ENCODE assay signal across 6 cellular contexts in genomic region chr11:65613091-65613928, GRCh38. TPM values are rescaled to one million over a fixed set of nuclear protein-coding genes. Genes with fewer than 3 reads are reported as not detected.
A peak's percentile ranks its signal among the peaks of the same experiment; 100 is the strongest.
DNase-seq lines count a peak whose midpoint lies in the region; ATAC-seq and TF ChIP-seq lines count a peak whose summit lies in the region.

No MANE protein-coding gene starts in this region.

- 17% methylated on average over 7 of the region's 43 CpGs; no CpG with 5 or more reads in 1 of the 2 donors for WGBS in gastroesophageal sphincter (ENCODE audit: low coverage in 1 of 2), 2 donors

- peak overlapping the region; percentile 94 for H3K9ac ChIP-seq in PC-3 (ENCODE audit: low read length)

- no peak; the same call in 1 of the 2 replicates for TF ChIP-seq CTCF in PC-3 (conservative IDR thresholded peaks at IDR 0.05; ENCODE audit: low read depth, low read length)
- no peak for TF ChIP-seq CTCF in gastroesophageal sphincter (IDR thresholded peaks at IDR 0.05)
- peak; percentile 12 for TF ChIP-seq CTCF in thoracic aorta (IDR thresholded peaks at IDR 0.05)

- CTCF ChIA-PET in PC-3 (lab: Charles Lee) = no interaction called here

- H4K20me1 ChIP-seq in PC-3 (ENCODE audit: low read length) = peaks cover 17% of the 10 kb centered on the region

- peaks cover 35% of the 10 kb centered on the region for H3K4me1 ChIP-seq in PC-3 (ENCODE audit: insufficient read depth, low read length)
- H3K4me1 ChIP-seq in gastroesophageal sphincter = peaks cover 0 to 74% (median 55%) of the 10 kb centered on the region in 3 donors
- H3K4me1 ChIP-seq in thoracic aorta (ENCODE audit: control insufficient read depth in 1 of 2, low read depth in 2 of 2) = peaks cover 28 to 57% of the 10 kb centered on the region in 2 donors

- H3K9me3 ChIP-seq in PC-3 (ENCODE audit: low read length) (no peaks in the 10 kb centered on the region), gastroesophageal sphincter (no peaks in the 10 kb centered on the region), thoracic aorta (no peaks in the 10 kb centered on the region)

- intact Hi-C loops in PC-3 (cut with micrococcal nuclease) = loop anchor here (10.0 kb wide), 1 partner anchor 69 kb away; no protein-coding TSS in a partner anchor

- POLR2A ChIA-PET in PC-3 (lab: Charles Lee; ENCODE audit: unreplicated experiment) = interaction anchor here (0.6 to 0.7 kb wide), 2 partner anchors 36 to 43 kb away, joined by 3 read pairs; partner anchors contain the start of gene ZNRD2

- peak overlapping the region; percentile 57; the same call in 1 of the 2 replicates for H2AFZ ChIP-seq in PC-3 (ENCODE audit: low read length)

- no TSS peak for BruUV-seq in PC-3 (replicated peaks; lab: Mats Ljungman, UMichigan)

- H3K27ac ChIP-seq in PC-3 (ENCODE audit: low read length) (peak overlapping the region; percentile 81), gastroesophageal sphincter (peak overlapping the region; percentile 82 to 95 (median 88)), thoracic aorta (peak overlapping the region; percentile 96 to 97)

- peaks cover 80% of the 10 kb centered on the region for H3K79me2 ChIP-seq in PC-3 (ENCODE audit: low read length)

- no peaks in the 10 kb centered on the region for H3K27me3 ChIP-seq in PC-3 (ENCODE audit: low read length)
- H3K27me3 ChIP-seq in gastroesophageal sphincter = no peaks in the 10 kb centered on the region
- no peaks in the 10 kb centered on the region for H3K27me3 ChIP-seq in thoracic aorta (replicated peaks; ENCODE audit: insufficient read depth)

- peak overlapping the region; percentile 92 for H3K4me2 ChIP-seq in PC-3 (ENCODE audit: low read length)

- no peaks in the 10 kb centered on the region for H3F3A ChIP-seq in PC-3 (ENCODE audit: low read length, unreplicated experiment)

- DNase-seq in AG08395 (ENCODE audit: low spot score) (peak; percentile 12), PC-3 (peak; percentile 20), thoracic aorta (ENCODE audit: low spot score) (no peak), KBM-7 (no peak)

- ATAC-seq in PC-3 (no peak), gastroesophageal sphincter (no peak), thoracic aorta (ENCODE audit: insufficient number of reproducible peaks, low FRiP score, low read depth) (no peak), GM18873 (IDR thresholded peaks at IDR 0.05; ENCODE audit: low FRiP score, unreplicated experiment) (no peak)

- H3K4me3 ChIP-seq in PC-3 (ENCODE audit: low read length) (peak overlapping the region; percentile 90), gastroesophageal sphincter (peak overlapping the region; percentile 61 to 99), thoracic aorta (peak overlapping the region; percentile 73)

- TF ChIP-seq POLR2A in gastroesophageal sphincter (IDR thresholded peaks at IDR 0.05) = no peak

- H3K36me3 ChIP-seq in PC-3 (ENCODE audit: low read depth, low read length) (peaks cover 12% of the 10 kb centered on the region; the same call in 1 of the 2 replicates), gastroesophageal sphincter (peaks cover 0 to 47% of the 10 kb centered on the region in 2 donors), thoracic aorta (peaks cover 15% of the 10 kb centered on the region)

- in situ Hi-C loops in KBM-7 (cut with MboI; ENCODE audit: low pct_unique_long_range_greater_than_20kb, low sequenced_read_pairs) = no loop called here

- no peaks in the 10 kb centered on the region for H3K9me2 ChIP-seq in PC-3 (replicated peaks; ENCODE audit: low read length)

- no peak for TF ChIP-seq EP300 in gastroesophageal sphincter (IDR thresholded peaks at IDR 0.05)

RNA-seq across cellular contexts. Expression of gene MAP3K11, which starts 0.7 kb away (rescaled TPM):
- 80.1 and 106 TPM in 2 replicates for total RNA-seq in PC-3 (2014; rRNA removed)
- total RNA-seq in gastroesophageal sphincter = 10 to 100 TPM; 20.5 to 35.3 (median 28.0) TPM
- total RNA-seq in thoracic aorta = 10 to 100 TPM; 48.3 to 62.8 TPM

RNA-seq across cellular contexts. Expression of gene PCNX3, which starts 2.3 kb away (rescaled TPM):
- total RNA-seq in PC-3 (2014; rRNA removed) (53.6 and 69.9 TPM in 2 replicates), gastroesophageal sphincter (10 to 100 TPM; 15.9 to 40.1 (median 19.3) TPM), thoracic aorta (10 to 100 TPM; 37.5 to 39.5 TPM)

RNA-seq across cellular contexts. Expression of gene KCNK7, which starts 17.7 kb away (rescaled TPM):
- 0.58 and 0.69 TPM in 2 replicates for total RNA-seq in PC-3 (2014; rRNA removed)
- 1 to 10 TPM in 1 of 4 donors, under 1 TPM in 2, not detected in 1; 0.40 to 1.5 (median 0.93) TPM for total RNA-seq in gastroesophageal sphincter
- under 1 TPM in 1 of 2 donors, not detected in 1; 0.95 TPM for total RNA-seq in thoracic aorta

RNA-seq across cellular contexts. Expression of gene SIPA1, which starts 24.6 kb away (rescaled TPM):
- total RNA-seq in PC-3 (2014; rRNA removed) (113 and 161 TPM in 2 replicates), gastroesophageal sphincter (10 to 100 TPM; 32.9 to 45.0 (median 38.3) TPM), thoracic aorta (10 to 100 TPM; 47.9 to 69.8 TPM)

RNA-seq across cellular contexts. Expression of gene EHBP1L1, which starts 37.5 kb away (rescaled TPM):
- total RNA-seq in PC-3 (2014; rRNA removed) (126 and 200 TPM in 2 replicates), gastroesophageal sphincter (100 to 1,000 TPM; 172 to 329 (median 202) TPM), thoracic aorta (100 to 1,000 TPM; 286 to 395 TPM)

Comparison
In these comparisons a context has a peak if more than half of its experiments do, and no peak if none do; other contexts are left out.
1. DNase-seq: peak in AG08395 (single experiment) and PC-3 (single experiment); none in thoracic aorta (single experiment) and KBM-7 (single experiment).
2. Peak in every context shown above with its lines, with median percentiles within 50 percentile points of each other: H3K27ac ChIP-seq and H3K4me3 ChIP-seq.